Comparison of ENCODE assay signal across 13 cellular contexts in the genomic region with DNA sequence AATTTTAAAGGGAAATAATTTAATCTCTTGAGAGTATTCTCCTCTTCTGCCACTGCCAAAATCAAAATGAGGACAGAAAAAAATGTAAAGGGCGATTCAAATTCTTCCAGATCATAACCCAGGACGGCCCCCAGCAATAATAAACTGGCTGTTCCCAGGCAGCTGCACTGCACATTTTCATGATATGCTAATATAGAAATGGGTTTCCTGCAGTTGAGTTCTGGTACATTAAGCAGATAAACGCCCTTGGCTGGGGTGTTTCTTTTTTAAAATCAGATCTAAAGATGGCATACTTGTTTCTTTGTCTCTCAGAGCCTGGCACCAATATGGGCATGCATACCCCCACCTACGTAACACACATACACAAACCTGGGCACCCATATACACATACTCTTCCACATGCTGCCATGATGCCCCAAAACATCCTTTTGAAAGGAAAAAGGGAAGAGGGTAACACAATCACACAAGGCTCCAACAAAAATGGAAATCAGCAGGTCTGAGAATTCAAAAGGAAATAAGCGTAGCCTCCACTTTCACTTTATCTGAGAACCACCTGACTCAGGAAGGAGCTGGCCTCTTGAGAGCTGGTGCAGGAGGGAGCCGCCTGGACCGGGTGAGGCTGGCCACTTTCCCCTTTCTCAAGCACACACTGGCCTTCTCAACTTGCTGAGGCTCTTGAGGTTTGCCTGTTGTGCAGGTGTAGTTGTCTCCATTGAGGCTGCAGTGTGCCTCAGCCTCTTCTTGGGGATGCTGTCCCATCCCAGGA.
DNase-seq lines count a peak whose midpoint lies in the region; ATAC-seq, FAIRE-seq and TF ChIP-seq lines count a peak whose summit lies in the region.
"Had no signal": no experiment of that assay in that cellular context is flagged by ENCODE, and none has a peak within 500 bp of the region (broad histone marks: within the 10 kb centered on the region; RNA-seq: fewer than 3 reads in every experiment).

No MANE protein-coding gene starts in this region.

- H3K9ac ChIP-seq in kidney (ENCODE audit: low read length in 2 of 2) (no peak overlapping the region), PC-3 (ENCODE audit: low read length) (no peak overlapping the region)

- intact Hi-C loops in kidney (cut with DNase I): no loop called here
- intact Hi-C loops in sigmoid colon (cut with DNase I): no loop called here
- intact Hi-C loops in PC-3 (cut with micrococcal nuclease): no loop called here

- 63 to 74% methylated on average over 7 of the region's 7 CpGs for WGBS in sigmoid colon, 2 donors

- no peaks in the 10 kb centered on the region for H3F3A ChIP-seq in PC-3 (ENCODE audit: low read length, unreplicated experiment)

- H3K9me3 ChIP-seq in kidney (ENCODE audit: control insufficient read depth in 1 of 2, low read length in 2 of 2): no peaks in the 10 kb centered on the region
- no peaks in the 10 kb centered on the region for H3K9me3 ChIP-seq in sigmoid colon
- no peaks in the 10 kb centered on the region for H3K9me3 ChIP-seq in PC-3 (ENCODE audit: low read length)

- H3K27ac ChIP-seq in kidney (ENCODE audit: low read depth in 2 of 2, low read length in 2 of 2): no peak overlapping the region
- H3K27ac ChIP-seq in sigmoid colon: no peak overlapping the region
- no peak overlapping the region for H3K27ac ChIP-seq in PC-3 (ENCODE audit: low read length)
- H3K27ac ChIP-seq: PC-9 had no signal

- no peaks in the 10 kb centered on the region for H4K20me1 ChIP-seq in PC-3 (ENCODE audit: low read length)

- no peak overlapping the region for H2AFZ ChIP-seq in PC-3 (ENCODE audit: low read length)
- H2AFZ ChIP-seq: PC-9 had no signal

- H3K27me3 ChIP-seq in sigmoid colon: no peaks in the 10 kb centered on the region
- H3K27me3 ChIP-seq in PC-3 (ENCODE audit: low read length): no peaks in the 10 kb centered on the region

- CTCF ChIA-PET in PC-3 (lab: Charles Lee): no interaction called here

- peaks cover 0 to 2% of the 10 kb centered on the region in 2 donors for H3K4me1 ChIP-seq in kidney (ENCODE audit: control insufficient read depth in 1 of 2, insufficient read depth in 1 of 2, low read depth in 1 of 2, low read length in 2 of 2)
- H3K4me1 ChIP-seq in sigmoid colon: no peaks in the 10 kb centered on the region
- H3K4me1 ChIP-seq in PC-3 (ENCODE audit: insufficient read depth, low read length): peaks cover 10% of the 10 kb centered on the region

- H3K4me3 ChIP-seq in kidney (ENCODE audit: low read length in 2 of 2) (peak overlapping the region; percentile 11 to 14), sigmoid colon (no peak overlapping the region), PC-3 (ENCODE audit: low read length) (no peak overlapping the region)
- H3K4me3 ChIP-seq: PC-9, smooth muscle cell had no signal

- no peaks in the 10 kb centered on the region for H3K36me3 ChIP-seq in kidney (ENCODE audit: control insufficient read depth in 1 of 2, insufficient read depth in 2 of 2, low read length in 2 of 2)
- no peaks in the 10 kb centered on the region for H3K36me3 ChIP-seq in sigmoid colon
- H3K36me3 ChIP-seq in PC-3 (ENCODE audit: low read depth, low read length): no peaks in the 10 kb centered on the region

- no peak for TF ChIP-seq POLR2A in sigmoid colon (IDR thresholded peaks at IDR 0.05)

- no peak for FAIRE-seq in kidney (lab: Jason Lieb, UNC)
- FAIRE-seq: endothelial cell of umbilical vein, H54 had no signal

- POLR2A ChIA-PET in PC-3 (lab: Charles Lee; ENCODE audit: unreplicated experiment): no interaction called here

- no peaks in the 10 kb centered on the region for H3K79me2 ChIP-seq in PC-3 (ENCODE audit: low read length)

- no peak for TF ChIP-seq EP300 in sigmoid colon (IDR thresholded peaks at IDR 0.05)

- no peak overlapping the region for H3K4me2 ChIP-seq in PC-3 (ENCODE audit: low read length)
- H3K4me2 ChIP-seq: PC-9, smooth muscle cell had no signal

- DNase-seq in DMS153 treated with DMSO at 0.1 percent for 48 hours (lab: John Stamatoyannopoulos, UW; ENCODE audit: unreplicated experiment) (peak; percentile 50), NAMALWA (ENCODE audit: low spot score) (peak; percentile 66), kidney (no peak), sigmoid colon (no peak), mucosa of gallbladder (ENCODE audit: low spot score) (no peak), PC-3 (no peak)
- no peak for DNase-seq in stimulated activated CD4-positive, alpha-beta T cell treated with anti-CD3 and anti-CD28 coated beads, Interleukin-12 subunit alpha, Interleukin-12 subunit beta, amount 100 ng/mL, for 4 hours
- DNase-seq: MM.1S, PC-9 had no signal

- TF ChIP-seq CTCF in kidney (IDR thresholded peaks at IDR 0.05; ENCODE audit: borderline replicate concordance, extremely low read depth, insufficient read depth) (no peak), sigmoid colon (IDR thresholded peaks at IDR 0.05) (no peak), PC-3 (conservative IDR thresholded peaks at IDR 0.05; ENCODE audit: low read depth, low read length) (no peak)

- ATAC-seq in GM21367 (IDR thresholded peaks at IDR 0.05; ENCODE audit: unreplicated experiment): peak; percentile 33
- no peak for ATAC-seq in PC-3

- no TSS peak for BruUV-seq in PC-3 (replicated peaks; lab: Mats Ljungman, UMichigan)

- no peaks in the 10 kb centered on the region for H3K9me2 ChIP-seq in PC-3 (replicated peaks; ENCODE audit: low read length)

Comparison
In these comparisons a context has a peak if more than half of its experiments do, and no peak if none do; other contexts are left out.
1. DNase-seq: peak in DMS153 treated with DMSO at 0.1 percent for 48 hours (single experiment) and NAMALWA (single experiment); none in kidney (single experiment), sigmoid colon (single experiment), mucosa of gallbladder (single experiment), PC-3 (single experiment) and stimulated activated CD4-positive, alpha-beta T cell treated with anti-CD3 and anti-CD28 coated beads, Interleukin-12 subunit alpha, Interleukin-12 subunit beta, amount 100 ng/mL, for 4 hours (single experiment).
2. H3K4me3 ChIP-seq: peak in kidney (2 of 2); none in sigmoid colon (0 of 4) and PC-3 (single experiment).